Comparison of ENCODE assay signal across 18 cellular contexts in the genomic region with DNA sequence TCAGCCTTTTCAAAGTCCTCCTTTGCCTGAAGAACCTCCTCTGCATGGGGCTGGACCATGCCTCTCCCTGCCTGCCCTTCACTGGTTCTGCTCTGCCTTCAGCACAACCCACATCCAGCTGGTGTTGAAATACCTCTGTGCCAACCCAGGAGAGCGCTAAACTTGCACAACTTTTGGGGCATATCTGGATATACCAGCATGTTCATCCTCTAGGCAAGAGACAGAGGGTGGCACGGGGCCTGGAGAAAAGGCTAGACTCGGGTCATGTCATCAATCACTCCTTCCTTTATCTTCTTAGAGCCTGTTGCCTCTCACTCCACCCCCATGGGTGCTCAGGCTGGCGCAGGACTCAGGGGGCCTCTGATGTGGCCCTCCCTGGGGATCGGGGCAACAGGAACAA. TPM values are rescaled to one million over a fixed set of nuclear protein-coding genes. Genes with fewer than 3 reads are reported as not detected.
DNase-seq lines count a peak whose midpoint lies in the region; ATAC-seq and TF ChIP-seq lines count a peak whose summit lies in the region.
"Had no signal": no experiment of that assay in that cellular context is flagged by ENCODE, and none has a peak within 500 bp of the region (broad histone marks: within the 10 kb centered on the region; RNA-seq: fewer than 3 reads in every experiment).

No MANE protein-coding gene starts in this region.

- H2AK5ac ChIP-seq in mesenchymal stem cell (ENCODE audit: low read length, severe bottlenecking), result no peak overlapping the region

- H2BK12ac ChIP-seq in mesenchymal stem cell (ENCODE audit: low read length in 2 of 2), result no peak overlapping the region

- TF ChIP-seq EP300 in gastroesophageal sphincter (IDR thresholded peaks at IDR 0.05), result no peak

- peak overlapping the region in 4 of 11 experiments; percentile 11 to 42 (median 32); a peak in 5 of 22 replicates for H3K9ac ChIP-seq in BLaER1 treated with 17β-estradiol and CSF1 and Interleukin-3, amounts not matched to agents 10 nM and 100 nM
- no peak overlapping the region for H3K9ac ChIP-seq in mesenchymal stem cell (ENCODE audit: low read length)
- H3K9ac ChIP-seq: GM23248 had no signal

- peak overlapping the region; percentile 47 for H4K91ac ChIP-seq in mesenchymal stem cell (ENCODE audit: low read length)

- H3K4me1 ChIP-seq in BLaER1 treated with 17β-estradiol and CSF1 and Interleukin-3, amounts not matched to agents 10 nM and 100 nM, result peaks cover 66 to 84% (median 74%) of the 10 kb centered on the region in 10 experiments
- peaks cover 82% of the 10 kb centered on the region for H3K4me1 ChIP-seq in PC-9 (replicated peaks; ENCODE audit: insufficient read depth)
- H3K4me1 ChIP-seq in gastroesophageal sphincter, result peaks cover 0 to 67% (median 17%) of the 10 kb centered on the region in 3 donors
- H3K4me1 ChIP-seq in mesenchymal stem cell (ENCODE audit: control insufficient read depth, insufficient read depth, low read depth, low read length), result peaks cover 29% of the 10 kb centered on the region

- H3K27me3 ChIP-seq in BLaER1 treated with 17β-estradiol and CSF1 and Interleukin-3, amounts not matched to agents 10 nM and 100 nM, result no peaks in the 10 kb centered on the region; a peak in 1 of 22 replicates
- H3K27me3 ChIP-seq in PC-9 (ENCODE audit: insufficient read depth, low read depth) (no peaks in the 10 kb centered on the region), gastroesophageal sphincter (no peaks in the 10 kb centered on the region), mesenchymal stem cell (ENCODE audit: control insufficient read depth in 1 of 2, insufficient read depth in 1 of 2, low read length in 2 of 2) (no peaks in the 10 kb centered on the region)
- H3K27me3 ChIP-seq: breast epithelium had no signal

- H3K79me1 ChIP-seq in mesenchymal stem cell (replicated peaks; ENCODE audit: low read length, poor library complexity, severe bottlenecking), result peaks cover 54% of the 10 kb centered on the region

- peak; percentile 26 for ATAC-seq in gastroesophageal sphincter
- ATAC-seq in HG03520 (IDR thresholded peaks at IDR 0.05; ENCODE audit: unreplicated experiment), result no peak
- ATAC-seq: SK-N-SH treated with all-trans-retinoic acid at 6 μM for 48 hours had no signal

- DNase-seq in PC-9 (no peak), mesenchymal stem cell (no peak), foreskin melanocyte (no peak), NOMO-1 treated with dmso at 0.1 percent for 144 hours (lab: John Stamatoyannopoulos, UW; ENCODE audit: unreplicated experiment) (no peak), KG1 (lab: John Stamatoyannopoulos, UW) (no peak)
- DNase-seq: activated CD4-positive, alpha-beta T cell treated with anti-CD3 and anti-CD28 coated beads, Interleukin-2, amount 50 U/mL, for 1 hour; activated naive CD8-positive, alpha-beta T cell treated with anti-CD3 and anti-CD28 coated beads for 36 hours; activated T-cell treated with anti-CD3 and anti-CD28 coated beads, Interleukin-2, amount 50 U/mL, for 1 hour; GF-D8; GM23248; NCI-H1694 treated with DMSO at 0.1 percent for 48 hours; NCI-H446; retina had no signal

- no peak overlapping the region for H2BK15ac ChIP-seq in mesenchymal stem cell (ENCODE audit: low read depth, poor library complexity, severe bottlenecking)

- no peaks in the 10 kb centered on the region for H3K9me2 ChIP-seq in PC-9 (ENCODE audit: insufficient read depth)

- no peak overlapping the region for H4K8ac ChIP-seq in mesenchymal stem cell (ENCODE audit: low read length)

- H3K4me3 ChIP-seq in BLaER1 treated with 17β-estradiol and CSF1 and Interleukin-3, amounts not matched to agents 10 nM and 100 nM, result no peak overlapping the region
- H3K4me3 ChIP-seq in PC-9, result no peak overlapping the region; the same call in 1 of the 2 replicates
- H3K4me3 ChIP-seq in gastroesophageal sphincter, result no peak overlapping the region
- no peak overlapping the region for H3K4me3 ChIP-seq in mesenchymal stem cell (ENCODE audit: insufficient read depth in 1 of 2, low read depth in 1 of 2, low read length in 2 of 2)
- H3K4me3 ChIP-seq: breast epithelium, GM23248 had no signal

- H3K18ac ChIP-seq in mesenchymal stem cell (ENCODE audit: low read depth in 1 of 2, low read length in 2 of 2), result no peak overlapping the region

- no TSS peak for BruUV-seq in PC-9 (replicated peaks; lab: Mats Ljungman, UMichigan)

- H3K36me3 ChIP-seq in BLaER1 treated with 17β-estradiol and CSF1 and Interleukin-3, amounts not matched to agents 10 nM and 100 nM, result peaks cover 10 to 77% (median 49%) of the 10 kb centered on the region in 11 experiments; a peak in 20 of 22 replicates
- H3K36me3 ChIP-seq in PC-9 (ENCODE audit: low read depth) (peaks cover 59% of the 10 kb centered on the region), gastroesophageal sphincter (peaks cover 0 to 43% of the 10 kb centered on the region in 2 donors), mesenchymal stem cell (ENCODE audit: control insufficient read depth in 1 of 2, insufficient read depth in 2 of 2, low read depth in 1 of 2, low read length in 2 of 2) (peaks cover 0 to 38% of the 10 kb centered on the region in 2 experiments)
- H3K36me3 ChIP-seq: breast epithelium had no signal

- intact Hi-C loops in PC-9 (cut with micrococcal nuclease; ENCODE audit: unreplicated experiment), result no loop called here

- peak overlapping the region; percentile 18 to 100 (median 69); a peak in 21 of 22 replicates for H3K4me2 ChIP-seq in BLaER1 treated with 17β-estradiol and CSF1 and Interleukin-3, amounts not matched to agents 10 nM and 100 nM
- H3K4me2 ChIP-seq in PC-9 (peak overlapping the region; percentile 82), mesenchymal stem cell (ENCODE audit: low read length, poor library complexity, severe bottlenecking) (no peak overlapping the region)

- peak overlapping the region in 8 of 11 experiments; percentile 9 to 62 (median 38); a peak in 13 of 22 replicates for H3K27ac ChIP-seq in BLaER1 treated with 17β-estradiol and CSF1 and Interleukin-3, amounts not matched to agents 10 nM and 100 nM
- H3K27ac ChIP-seq in PC-9, result peak overlapping the region; percentile 29; the same call in 1 of the 2 replicates
- H3K27ac ChIP-seq in gastroesophageal sphincter, result peak overlapping the region in 1 of 4 donors; percentile 31
- no peak overlapping the region for H3K27ac ChIP-seq in mesenchymal stem cell (ENCODE audit: low read length, poor library complexity, severe bottlenecking)
- H3K27ac ChIP-seq: GM23248 had no signal

- TF ChIP-seq CTCF in PC-9 (conservative IDR thresholded peaks at IDR 0.05) (no peak), gastroesophageal sphincter (IDR thresholded peaks at IDR 0.05) (no peak)

- H3K23ac ChIP-seq in mesenchymal stem cell (ENCODE audit: low read length in 2 of 2), result no peak overlapping the region

- TF ChIP-seq POLR2A in gastroesophageal sphincter (IDR thresholded peaks at IDR 0.05), result no peak

- CTCF ChIA-PET in PC-9 (lab: Charles Lee), result no interaction called here

- peaks cover 40% of the 10 kb centered on the region for H3F3A ChIP-seq in PC-9 (ENCODE audit: insufficient read depth, low read depth)

- no peak overlapping the region for H3K4ac ChIP-seq in mesenchymal stem cell (ENCODE audit: low read depth in 1 of 2, low read length in 2 of 2)

- H2AFZ ChIP-seq in PC-9 (no peak overlapping the region), mesenchymal stem cell (ENCODE audit: low read depth, low read length) (no peak overlapping the region)
- H2AFZ ChIP-seq: GM23248 had no signal

- H2BK120ac ChIP-seq in mesenchymal stem cell (ENCODE audit: low read depth, low read length), result no peak overlapping the region

- POLR2A ChIA-PET in PC-9 (lab: Charles Lee; ENCODE audit: unreplicated experiment), result interaction anchor here (0.6 kb wide), 1 partner anchor 63 kb away, joined by 3 read pairs; no protein-coding TSS in a partner anchor

- no peak overlapping the region for H2BK5ac ChIP-seq in mesenchymal stem cell (ENCODE audit: low read depth, low read length, poor library complexity, severe bottlenecking)

- peaks cover 89% of the 10 kb centered on the region for H3K79me2 ChIP-seq in PC-9 (ENCODE audit: low read depth)

- H3K9me3 ChIP-seq in BLaER1 treated with 17β-estradiol and CSF1 and Interleukin-3, amounts not matched to agents 10 nM and 100 nM (replicated peaks in 1 of 11), result no peaks in the 10 kb centered on the region
- no peaks in the 10 kb centered on the region for H3K9me3 ChIP-seq in PC-9 (ENCODE audit: insufficient read depth, low read depth)
- no peaks in the 10 kb centered on the region for H3K9me3 ChIP-seq in gastroesophageal sphincter
- H3K9me3 ChIP-seq in mesenchymal stem cell (ENCODE audit: control insufficient read depth, low read length), result no peaks in the 10 kb centered on the region
- H3K9me3 ChIP-seq: breast epithelium had no signal

- H4K20me1 ChIP-seq in BLaER1 treated with 17β-estradiol and CSF1 and Interleukin-3, amounts not matched to agents 10 nM and 100 nM, result peaks cover 20 to 95% (median 60%) of the 10 kb centered on the region in 11 experiments; a peak in 19 of 22 replicates
- no peaks in the 10 kb centered on the region; the same call in 1 of the 2 replicates for H4K20me1 ChIP-seq in PC-9 (ENCODE audit: insufficient read depth)

- 51% methylated on average over 3 of the region's 5 CpGs; no CpG with 5 or more reads in 1 of the 2 donors for WGBS in gastroesophageal sphincter (ENCODE audit: low coverage in 1 of 2), 2 donors
- 93% methylated on average over 5 of the region's 5 CpGs for WGBS in mesenchymal stem cell

- no peak overlapping the region for H3K14ac ChIP-seq in mesenchymal stem cell (ENCODE audit: low read length in 2 of 2)

RNA-seq across cellular contexts. Expression of a gene that starts 4.8 kb away (rescaled TPM):
- total RNA-seq in PC-9 (2021) (63.6 and 70.7 TPM in 2 replicates), gastroesophageal sphincter (10 to 100 TPM; 18.7 to 44.9 (median 41.9) TPM)
- 21.4 TPM for polyA plus RNA-seq in mesenchymal stem cell (2013, experiment 1 of 2)
- polyA plus RNA-seq in mesenchymal stem cell (2013, experiment 2 of 2), result 22.7 TPM

RNA-seq across cellular contexts. Expression of a gene that starts 27.9 kb away (rescaled TPM):
- total RNA-seq in PC-9 (2021) (113 and 127 TPM in 2 replicates), gastroesophageal sphincter (10 to 100 TPM; 22.8 to 35.6 (median 25.5) TPM)
- polyA plus RNA-seq in mesenchymal stem cell (2013, experiment 1 of 2), result 90.2 TPM
- polyA plus RNA-seq in mesenchymal stem cell (2013, experiment 2 of 2), result 93.4 TPM

RNA-seq across cellular contexts. Expression of a gene that starts 28.1 kb away (rescaled TPM):
- 7.5 and 7.6 TPM in 2 replicates for total RNA-seq in PC-9 (2021)
- total RNA-seq in gastroesophageal sphincter, result 1 to 10 TPM; 2.0 to 8.9 (median 7.5) TPM
- polyA plus RNA-seq in mesenchymal stem cell (2013, experiment 1 of 2), result 1.1 TPM
- 1.0 TPM for polyA plus RNA-seq in mesenchymal stem cell (2013, experiment 2 of 2)

RNA-seq across cellular contexts. Expression of a gene that starts 43.5 kb away (rescaled TPM):
- total RNA-seq in PC-9 (2021) (0.93 and 0.96 TPM in 2 replicates), gastroesophageal sphincter (under 1 TPM in 1 of 4 donors, not detected in 3; 0.54 TPM)
- 0.04 TPM for polyA plus RNA-seq in mesenchymal stem cell (2013, experiment 1 of 2)
- 0.11 TPM for polyA plus RNA-seq in mesenchymal stem cell (2013, experiment 2 of 2)
- total RNA-seq: GM23248 had no signal
- polyA plus RNA-seq: GM23248 had no signal

RNA-seq across cellular contexts. Expression of a gene that starts 59.6 kb away (rescaled TPM):
- total RNA-seq in PC-9 (2021) (57.4 TPM in 2 replicates), gastroesophageal sphincter (100 to 1,000 TPM; 127 to 182 (median 151) TPM)
- polyA plus RNA-seq in mesenchymal stem cell (2013, experiment 1 of 2), result 59.1 TPM
- 58.8 TPM for polyA plus RNA-seq in mesenchymal stem cell (2013, experiment 2 of 2)
